In genomic region chr15:68316061-68316804, GRCh38 we compare ENCODE assay signal across 9 cellular contexts. TPM values are rescaled to one million over a fixed set of nuclear protein-coding genes. Genes with fewer than 3 reads are reported as not detected.
A peak's percentile ranks its signal among the peaks of the same experiment; 100 is the strongest.
DNase-seq lines count a peak whose midpoint lies in the region; ATAC-seq and TF ChIP-seq lines count a peak whose summit lies in the region.
"Had no signal": no experiment of that assay in that cellular context is flagged by ENCODE, and none has a peak within 500 bp of the region (broad histone marks: within the 10 kb centered on the region; RNA-seq: fewer than 3 reads in every experiment).

No MANE protein-coding gene starts in this region.

- WGBS in right lobe of liver (ENCODE audit: insufficient coverage, low coverage, low lambda C conversion rate, missing lambda C conversion rate) = 28% methylated on average over 4 of the region's 17 CpGs
- WGBS in tibial nerve, 2 donors = 46 to 53% methylated on average over 12 to 16 of the region's 17 CpGs

- no peaks in the 10 kb centered on the region for H3K4me1 ChIP-seq in HEK293 (ENCODE audit: control insufficient read depth, insufficient read depth, low read length)
- H3K4me1 ChIP-seq in right lobe of liver = no peaks in the 10 kb centered on the region
- H3K4me1 ChIP-seq in tibial nerve = peaks cover 0 to 16% (median 3%) of the 10 kb centered on the region in 4 donors
- H3K4me1 ChIP-seq: lower lobe of right lung had no signal

- intact Hi-C loops in right lobe of liver (cut with DNase I) = loop anchor here in 1 of 2 donors (10.0 kb wide), 1 partner anchor 69 kb away; no protein-coding TSS in a partner anchor

- ATAC-seq in right lobe of liver (peak in 3 of 4 donors; percentile 33 to 50 (median 49)), GM21423 (IDR thresholded peaks at IDR 0.05; ENCODE audit: unreplicated experiment) (no peak), HG03135 (IDR thresholded peaks at IDR 0.05; ENCODE audit: unreplicated experiment) (no peak)
- ATAC-seq: lower lobe of right lung had no signal

- POLR2A ChIA-PET in HEK293 (lab: Yijun Ruan, JAX) = interaction anchor here (0.6 to 1.5 kb wide), 2 partner anchors 38 to 596 kb away, joined by 4 to 5 read pairs; partner anchors contain the start of gene FEM1B

- no peak overlapping the region for H3K27ac ChIP-seq in HEK293 (ENCODE audit: extremely low read depth, low read depth, low read length)
- no peak overlapping the region for H3K27ac ChIP-seq in right lobe of liver
- H3K27ac ChIP-seq in tibial nerve = no peak overlapping the region
- H3K27ac ChIP-seq: lower lobe of right lung had no signal

- H3K9me3 ChIP-seq in HEK293 (ENCODE audit: control insufficient read depth, insufficient read depth, low read depth, low read length) = no peaks in the 10 kb centered on the region
- no peaks in the 10 kb centered on the region for H3K9me3 ChIP-seq in right lobe of liver
- no peaks in the 10 kb centered on the region for H3K9me3 ChIP-seq in tibial nerve
- H3K9me3 ChIP-seq: lower lobe of right lung had no signal

- no peak for TF ChIP-seq EP300 in tibial nerve (IDR thresholded peaks at IDR 0.05)

- no peak for TF ChIP-seq POLR2A in right lobe of liver (IDR thresholded peaks at IDR 0.05)
- no peak for TF ChIP-seq POLR2A in tibial nerve (IDR thresholded peaks at IDR 0.05)

- H3K27me3 ChIP-seq in right lobe of liver (no peaks in the 10 kb centered on the region), tibial nerve (no peaks in the 10 kb centered on the region)

- H3K4me3 ChIP-seq in HEK293 (ENCODE audit: low read depth, low read length) (no peak overlapping the region), right lobe of liver (no peak overlapping the region), tibial nerve (no peak overlapping the region)
- H3K4me3 ChIP-seq: lower lobe of right lung had no signal

- CTCF ChIA-PET in HEK293 (lab: Yijun Ruan, JAX) = interaction anchor here (0.6 to 2.7 kb wide), 7 partner anchors 10 to 577 kb away, joined by 3 to 19 read pairs (median 4); no protein-coding TSS in a partner anchor

- DNase-seq in COR-L47 (lab: John Stamatoyannopoulos, UW) = peak; percentile 8
- DNase-seq in astrocyte of the hippocampus (ENCODE audit: low read depth, low spot score) = peak; percentile 38
- DNase-seq in right lobe of liver = peak in 1 of 3 donors; percentile 38
- no peak for DNase-seq in globus pallidus (ENCODE audit: low spot score)
- DNase-seq in tibial nerve (ENCODE audit: low spot score in 2 of 2) = no peak
- DNase-seq: lower lobe of right lung had no signal

- TF ChIP-seq CTCF in HEK293 (tag by site-specific recombination; IDR thresholded peaks at IDR 0.05) = peak; percentile 79
- peak in 3 of 4 donors; percentile 7 to 32 (median 19) for TF ChIP-seq CTCF in right lobe of liver (IDR thresholded peaks at IDR 0.05)
- TF ChIP-seq CTCF in tibial nerve (IDR thresholded peaks at IDR 0.05) = peak in 2 of 5 experiments; percentile 19

- H3K36me3 ChIP-seq in HEK293 (ENCODE audit: control insufficient read depth in 2 of 2, insufficient read depth in 1 of 2, low read length in 2 of 2) = no peaks in the 10 kb centered on the region
- no peaks in the 10 kb centered on the region for H3K36me3 ChIP-seq in right lobe of liver
- no peaks in the 10 kb centered on the region for H3K36me3 ChIP-seq in tibial nerve
- H3K36me3 ChIP-seq: lower lobe of right lung had no signal

TF ChIP-seq in HEK293, 187 proteins besides CTCF, POLR2A, EP300 and RAD21:
- TF ChIP-seq ZNF600 (tag by site-specific recombination; IDR thresholded peaks at IDR 0.05) (peak; percentile 36; the same call in 1 of the 2 replicates), YY2 (tag by site-specific recombination; IDR thresholded peaks at IDR 0.05) (no peak), PRDM10 (tag by site-specific recombination; IDR thresholded peaks at IDR 0.05) (no peak), ZNF2 (tag by site-specific recombination; IDR thresholded peaks at IDR 0.05) (0 out of 2 replicates have a peak, but pooled peaks have one; percentile 23), KLF17 (tag by site-specific recombination; IDR thresholded peaks at IDR 0.05) (peak; percentile 14; the same call in 1 of the 2 replicates), ZNF16 (tag by site-specific recombination; IDR thresholded peaks at IDR 0.05; ENCODE audit: low read depth) (peak; percentile 93), ZFHX2 (tag by site-specific recombination; conservative IDR thresholded peaks at IDR 0.05) (peak; percentile 7; the same call in 1 of the 2 replicates)

RNA-seq across cellular contexts. Expression of gene FEM1B, which starts 38.7 kb away (rescaled TPM):
- 10 to 100 TPM; 17.7 to 28.3 (median 23.1) TPM for total RNA-seq in right lobe of liver
- 10 to 100 TPM; 39.0 to 47.6 (median 39.9) TPM for total RNA-seq in tibial nerve

Comparison
In these comparisons a context has a peak if more than half of its experiments do, and no peak if none do; other contexts are left out.
1. DNase-seq: peak in COR-L47 (single experiment) and astrocyte of the hippocampus (single experiment); none in globus pallidus (single experiment) and tibial nerve (0 of 2).
2. ATAC-seq: peak in right lobe of liver (3 of 4); none in GM21423 (single experiment) and HG03135 (single experiment).